In the genomic region with DNA sequence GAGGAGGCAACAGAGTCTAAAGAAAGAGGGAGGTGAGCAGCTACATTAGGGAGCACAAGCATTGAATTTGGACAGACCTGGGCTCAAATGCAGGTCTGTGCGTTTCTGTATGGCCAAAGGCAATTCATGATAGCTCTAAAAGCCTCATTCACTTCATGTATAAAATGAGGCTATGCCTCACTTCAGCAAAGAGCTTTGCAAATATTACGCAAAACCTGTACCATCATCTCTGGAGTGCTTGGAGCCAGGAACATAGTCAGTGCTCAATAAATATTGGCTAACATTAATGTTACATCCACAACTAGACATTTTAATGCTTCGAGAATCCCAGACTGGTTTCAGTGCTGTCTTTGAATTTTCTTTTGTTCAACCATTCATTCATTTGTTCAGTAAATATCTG, we compare ENCODE assay signal across 32 cellular contexts.
"Had no signal": no experiment of that assay in that cellular context is flagged by ENCODE, and none has a peak within 500 bp of the region (broad histone marks: within the 10 kb centered on the region; RNA-seq: fewer than 3 reads in every experiment).

No MANE protein-coding gene starts in this region.

- H3K9me3 Mint-ChIP-seq: brain had no signal

- H3K4me1 Mint-ChIP-seq: activated B cell treated with CpG ODN at 0.5 μM for 24 hours; activated CD4-positive, alpha-beta T cell treated with anti-CD3 and anti-CD28 coated beads, Interleukin-2, amount 10 ng/mL, durations not matched to agents 24 days and 14 days; activated CD8-positive, alpha-beta memory T cell treated with anti-CD3 and anti-CD28 coated beads, Interleukin-2, amount 10 ng/mL, durations not matched to agents 7 days and 5 days; activated naive CD8-positive, alpha-beta T cell treated with anti-CD3 and anti-CD28 coated beads, Interleukin-2, amount 50 U/mL, for 24 hours; IgD-negative memory B cell had no signal

- H3K27ac ChIP-seq: Peyer's patch, RWPE1, SJSA1 had no signal

- ATAC-seq: activated CD8-positive, alpha-beta memory T cell treated with anti-CD3 and anti-CD28 coated beads, Interleukin-2, amount 10 ng/mL, durations not matched to agents 7 days and 5 days; activated naive CD4-positive, alpha-beta T cell treated with anti-CD3 and anti-CD28 coated beads, Interleukin-2, amount 50 U/mL, for 72 hours; activated naive CD8-positive, alpha-beta T cell treated with anti-CD3 and anti-CD28 coated beads, Interleukin-2, amount 50 U/mL, for 24 hours; SK-N-SH treated with all-trans-retinoic acid at 6 μM for 48 hours had no signal

- H3K4me1 ChIP-seq: Peyer's patch had no signal

- H3K27ac Mint-ChIP-seq: activated B cell treated with CpG ODN at 0.5 μM for 24 hours; activated CD4-positive, alpha-beta T cell treated with anti-CD3 and anti-CD28 coated beads, Interleukin-2, amount 10 ng/mL, durations not matched to agents 24 days and 14 days; activated CD8-positive, alpha-beta memory T cell treated with anti-CD3 and anti-CD28 coated beads, Interleukin-2, amount 10 ng/mL, durations not matched to agents 7 days and 5 days; activated naive CD4-positive, alpha-beta T cell treated with anti-CD3 and anti-CD28 coated beads, Interleukin-2, amount 50 U/mL, for 72 hours; activated naive CD8-positive, alpha-beta T cell treated with anti-CD3 and anti-CD28 coated beads, Interleukin-2, amount 50 U/mL, for 24 hours; activated T-cell treated with anti-CD3 and anti-CD28 coated beads, Interleukin-2, amount 50 U/mL, for 24 hours; activated T-helper 1 cell treated with anti-CD3 and anti-CD28 coated beads, Interleukin-12 subunit alpha, Interleukin-12 subunit beta, Interleukin-2, Interleukin-4 antibody, amounts not matched to agents 30 ng/mL and 10 ng/mL and 1 ng/mL, durations not matched to agents 14 hours and 24 hours and 36 hours; IgD-negative memory B cell; T-helper 1 cell treated with Interleukin-12 subunit alpha and Interleukin-12 subunit beta and Interleukin-4 antibody, amounts not matched to agents 30 μg/mL and 1 μg/mL, for 36 hours had no signal

- H3K36me3 ChIP-seq: Peyer's patch, SJSA1 had no signal

- H3K4me3 ChIP-seq: Peyer's patch, SJSA1 had no signal

- H3K27me3 Mint-ChIP-seq: activated B cell treated with CpG ODN at 0.5 μM for 24 hours; activated CD4-positive, alpha-beta T cell treated with anti-CD3 and anti-CD28 coated beads, Interleukin-2, amount 10 ng/mL, durations not matched to agents 24 days and 14 days; activated CD8-positive, alpha-beta memory T cell treated with anti-CD3 and anti-CD28 coated beads, Interleukin-2, amount 10 ng/mL, durations not matched to agents 7 days and 5 days; activated naive CD8-positive, alpha-beta T cell treated with anti-CD3 and anti-CD28 coated beads, Interleukin-2, amount 50 U/mL, for 24 hours; activated T-cell treated with anti-CD3 and anti-CD28 coated beads, Interleukin-2, amount 50 U/mL, for 24 hours; IgD-negative memory B cell had no signal

- H3K4me3 Mint-ChIP-seq: activated B cell treated with CpG ODN at 0.5 μM for 24 hours; activated CD4-positive, alpha-beta T cell treated with anti-CD3 and anti-CD28 coated beads, Interleukin-2, amount 10 ng/mL, durations not matched to agents 24 days and 14 days; activated CD8-positive, alpha-beta memory T cell treated with anti-CD3 and anti-CD28 coated beads, Interleukin-2, amount 10 ng/mL, durations not matched to agents 7 days and 5 days; activated naive CD8-positive, alpha-beta T cell treated with anti-CD3 and anti-CD28 coated beads, Interleukin-2, amount 50 U/mL, for 24 hours; activated T-cell treated with anti-CD3 and anti-CD28 coated beads, Interleukin-2, amount 50 U/mL, for 24 hours; activated T-helper 1 cell treated with anti-CD3 and anti-CD28 coated beads, Interleukin-12 subunit alpha, Interleukin-12 subunit beta, Interleukin-2, Interleukin-4 antibody, amounts not matched to agents 30 ng/mL and 10 ng/mL and 1 ng/mL, durations not matched to agents 14 hours and 24 hours and 36 hours; brain; IgD-negative memory B cell; T-helper 1 cell treated with Interleukin-12 subunit alpha and Interleukin-12 subunit beta and Interleukin-4 antibody, amounts not matched to agents 30 μg/mL and 1 μg/mL, for 36 hours had no signal

- H3K36me3 Mint-ChIP-seq: activated CD8-positive, alpha-beta memory T cell treated with anti-CD3 and anti-CD28 coated beads, Interleukin-2, amount 10 ng/mL, durations not matched to agents 7 days and 5 days; activated naive CD4-positive, alpha-beta T cell treated with anti-CD3 and anti-CD28 coated beads, Interleukin-2, amount 50 U/mL, for 72 hours; brain; IgD-negative memory B cell had no signal

- H3K9me3 ChIP-seq: Peyer's patch, SJSA1 had no signal

- DNase-seq: activated B cell treated with CpG ODN at 0.5 μM for 24 hours; activated CD4-positive, alpha-beta T cell treated with anti-CD3 and anti-CD28 coated beads for 1 hour; activated CD4-positive, alpha-beta T cell treated with anti-CD3 and anti-CD28 coated beads, Interleukin-2, amount 10 ng/mL, durations not matched to agents 24 days and 14 days; activated CD4-positive, alpha-beta T cell treated with anti-CD3 and anti-CD28 coated beads, Interleukin-2, amount 50 U/mL, for 48 hours; activated CD8-positive, alpha-beta memory T cell treated with anti-CD3 and anti-CD28 coated beads, Interleukin-2, amount 10 ng/mL, durations not matched to agents 7 days and 5 days; activated effector memory CD4-positive, alpha-beta T cell treated with Interleukin-2 at 50 U/mL for 16 hours; activated naive CD4-positive, alpha-beta T cell; activated naive CD8-positive, alpha-beta T cell treated with anti-CD3 and anti-CD28 coated beads, Interleukin-2, amount 50 U/mL, for 24 hours; activated T-cell treated with anti-CD3 and anti-CD28 coated beads, Interleukin-2, amount 50 U/mL, for 24 hours; amygdala; KG1; NCI-H1105; NCI-H1436; NCI-H1694 treated with DMSO at 0.1 percent for 48 hours; NCI-H2029 treated with DMSO at 0.1 percent for 48 hours; NCI-H345; NCI-H510A; NCI-H526 treated with DMSO at 0.1 percent for 48 hours; NCI-H82; NK-92 treated with Interleukin-12 subunit alpha and Interleukin-12 subunit beta, amount 100 ng/mL, for 24 hours; OCI-M1; Peyer's patch; SHP77; T-helper 9 cell had no signal

- H3K27me3 ChIP-seq: Peyer's patch, SJSA1 had no signal
